ENCODE assay signal across 15 cellular contexts in genomic region chr16:35598696-35599332, GRCh38.
DNase-seq lines count a peak whose midpoint lies in the region; ATAC-seq and TF ChIP-seq lines count a peak whose summit lies in the region.
"Had no signal": no experiment of that assay in that cellular context is flagged by ENCODE, and none has a peak within 500 bp of the region (broad histone marks: within the 10 kb centered on the region; RNA-seq: fewer than 3 reads in every experiment).

No MANE protein-coding gene starts in this region.

- H3K4me3 ChIP-seq in BLaER1 (no peak overlapping the region), HL-60 (replicated peaks; ENCODE audit: insufficient read depth, low read length) (peak overlapping the region; percentile 15; the same call in 1 of the 2 replicates), duodenal mucosa (ENCODE audit: low read depth in 1 of 2, low read length in 2 of 2) (peak overlapping the region; percentile 48 to 61), transverse colon (no peak overlapping the region)
- H3K4me3 ChIP-seq: body of pancreas had no signal

- H3K27ac ChIP-seq in BLaER1 = peak overlapping the region; percentile 10; the same call in 1 of the 2 replicates
- H3K27ac ChIP-seq in HL-60 (replicated peaks) = peak overlapping the region; percentile 39
- no peak overlapping the region for H3K27ac ChIP-seq in duodenal mucosa (ENCODE audit: low read depth, low read length)
- H3K27ac ChIP-seq in transverse colon = no peak overlapping the region
- H3K27ac ChIP-seq: body of pancreas had no signal

- TF ChIP-seq CTCF in HL-60 (IDR thresholded peaks at IDR 0.05; ENCODE audit: insufficient read depth, low read length) = no peak
- no peak for TF ChIP-seq CTCF in transverse colon (IDR thresholded peaks at IDR 0.05)

- intact Hi-C loops in transverse colon (cut with DNase I; ENCODE audit: low total_unique reads) = no loop called here

- no peak for TF ChIP-seq EP300 in transverse colon (IDR thresholded peaks at IDR 0.05; ENCODE audit: low read depth)

- no peak for TF ChIP-seq POLR2A in transverse colon (IDR thresholded peaks at IDR 0.05)

- 53 to 74% methylated on average over 4 to 9 of the region's 9 CpGs for WGBS in transverse colon (ENCODE audit: low coverage in 1 of 2), 2 donors

- no peaks in the 10 kb centered on the region for H3K36me3 ChIP-seq in BLaER1
- H3K36me3 ChIP-seq in duodenal mucosa (ENCODE audit: control insufficient read depth in 1 of 2, insufficient read depth in 2 of 2, low read length in 2 of 2) = no peaks in the 10 kb centered on the region
- H3K36me3 ChIP-seq in transverse colon = no peaks in the 10 kb centered on the region

- DNase-seq in HL-60 (ENCODE audit: low read depth in 1 of 2, low spot score in 1 of 2) = peak; percentile 38 to 81
- DNase-seq in NOMO-1 (lab: John Stamatoyannopoulos, UW; ENCODE audit: unreplicated experiment in 2 of 2) = peak; percentile 79 to 86
- no peak for DNase-seq in stimulated activated CD4-positive, alpha-beta T cell treated with anti-CD3 and anti-CD28 coated beads, Interleukin-15, amount 100 ng/mL, for 24 hours
- DNase-seq in transverse colon = no peak
- no peak for DNase-seq in NCI-H1436 treated with DMSO at 0.1 percent for 48 hours (lab: John Stamatoyannopoulos, UW)
- DNase-seq: activated CD4-positive, alpha-beta T cell treated with anti-CD3 and anti-CD28 coated beads, Interleukin-2, amount 50 U/mL, for 48 hours; activated effector memory CD4-positive, alpha-beta T cell treated with Interleukin-2 at 50 U/mL for 16 hours; body of pancreas; hypothalamus; NCI-H524; nucleus accumbens; T-helper 17 cell had no signal

- H3K27me3 ChIP-seq in BLaER1 (no peaks in the 10 kb centered on the region), HL-60 (ENCODE audit: insufficient read depth, poor library complexity, severe bottlenecking) (no peaks in the 10 kb centered on the region), duodenal mucosa (ENCODE audit: control insufficient read depth in 1 of 2, insufficient read depth in 2 of 2, low read length in 2 of 2) (no peaks in the 10 kb centered on the region), transverse colon (no peaks in the 10 kb centered on the region)
- H3K27me3 ChIP-seq: body of pancreas had no signal

- H4K20me1 ChIP-seq in BLaER1 = no peaks in the 10 kb centered on the region

- H3K9ac ChIP-seq in BLaER1 (no peak overlapping the region), duodenal mucosa (ENCODE audit: low read depth in 1 of 2, low read length in 2 of 2) (peak overlapping the region in 1 of 2 donors; percentile 56)

- in situ Hi-C loops in transverse colon (cut with MboI; ENCODE audit: low pct_ligation_motif_present in 1 of 4, low pct_unique_long_range_greater_than_20kb in 1 of 4, low sequenced_read_pairs in 3 of 4) = loop anchor here in 1 of 4 donors (25.0 kb wide), 1 partner anchor 88 kb away; no protein-coding TSS in a partner anchor

- ATAC-seq in GM19467 (IDR thresholded peaks at IDR 0.05; ENCODE audit: unreplicated experiment) = no peak
- ATAC-seq: body of pancreas, T-helper 17 cell had no signal

- H3K4me1 ChIP-seq in BLaER1 (peaks cover 12% of the 10 kb centered on the region), duodenal mucosa (ENCODE audit: control insufficient read depth in 1 of 2, insufficient read depth in 2 of 2, low read length in 2 of 2) (no peaks in the 10 kb centered on the region), transverse colon (no peaks in the 10 kb centered on the region)
- H3K4me1 ChIP-seq: body of pancreas had no signal

- H3K9me3 ChIP-seq in BLaER1 = no peaks in the 10 kb centered on the region
- H3K9me3 ChIP-seq in duodenal mucosa (ENCODE audit: control insufficient read depth in 1 of 2, low read length in 2 of 2) = no peaks in the 10 kb centered on the region
- H3K9me3 ChIP-seq in transverse colon = no peaks in the 10 kb centered on the region
- H3K9me3 ChIP-seq: body of pancreas had no signal

- peak overlapping the region; percentile 51 for H3K4me2 ChIP-seq in BLaER1

Comparison
In these comparisons a context has a peak if more than half of its experiments do, and no peak if none do; other contexts are left out.
1. H3K27ac ChIP-seq: peak in BLaER1 (single experiment) and HL-60 (single experiment); none in duodenal mucosa (single experiment) and transverse colon (0 of 4).
2. H3K4me3 ChIP-seq: peak in HL-60 (single experiment) and duodenal mucosa (2 of 2); none in BLaER1 (single experiment) and transverse colon (0 of 4).
3. DNase-seq: peak in HL-60 (2 of 2) and NOMO-1 (2 of 2); none in stimulated activated CD4-positive, alpha-beta T cell treated with anti-CD3 and anti-CD28 coated beads, Interleukin-15, amount 100 ng/mL, for 24 hours (single experiment), transverse colon (single experiment) and NCI-H1436 treated with DMSO at 0.1 percent for 48 hours (single experiment).